In the genomic region with DNA sequence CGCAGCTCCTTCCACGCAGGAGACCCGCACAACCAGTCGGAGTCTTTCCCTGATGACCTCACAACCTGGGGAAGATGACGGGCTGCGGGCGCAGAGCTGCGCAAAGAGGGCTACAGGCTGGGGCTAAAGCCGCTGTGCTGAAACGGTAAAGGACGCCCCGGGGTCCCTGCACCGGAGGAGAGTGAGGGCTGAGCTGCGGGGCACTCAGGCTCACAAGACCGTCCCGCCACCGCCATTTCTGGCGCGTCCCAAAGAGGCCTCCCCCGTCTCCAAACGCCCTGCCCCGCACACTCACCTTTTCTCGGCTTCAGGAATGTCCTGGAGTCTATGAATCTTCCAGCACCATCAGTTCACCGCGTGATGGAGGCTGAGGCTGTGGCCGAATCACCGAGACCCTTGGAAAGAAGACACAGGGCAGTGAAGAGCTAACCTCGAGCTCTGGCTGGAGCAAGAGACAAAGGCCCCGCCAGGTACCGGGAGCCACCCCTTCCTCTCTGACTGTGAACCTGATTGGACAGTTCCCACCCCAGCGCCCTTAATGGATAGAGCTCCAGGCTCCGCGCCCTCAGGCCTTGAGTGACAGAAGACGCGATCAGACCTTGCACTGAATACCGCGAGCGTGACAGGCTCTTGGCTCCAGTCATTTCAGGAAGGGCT, we compare ENCODE assay signal across 9 cellular contexts. TPM values are rescaled to one million over a fixed set of nuclear protein-coding genes. Genes with fewer than 3 reads are reported as not detected.
DNase-seq lines count a peak whose midpoint lies in the region; ATAC-seq and TF ChIP-seq lines count a peak whose summit lies in the region.
"Had no signal": no experiment of that assay in that cellular context is flagged by ENCODE, and none has a peak within 500 bp of the region (broad histone marks: within the 10 kb centered on the region; RNA-seq: fewer than 3 reads in every experiment).

No MANE protein-coding gene starts in this region.

- no peak overlapping the region for H3K4ac ChIP-seq in mesenchymal stem cell (ENCODE audit: low read depth in 1 of 2, low read length in 2 of 2)

- peak overlapping the region; percentile 70 for H3K27ac ChIP-seq in Panc1 (ENCODE audit: low read length)
- no peak overlapping the region for H3K27ac ChIP-seq in mesenchymal stem cell (ENCODE audit: low read length, poor library complexity, severe bottlenecking)
- H3K27ac ChIP-seq in uterus = no peak overlapping the region
- H3K27ac ChIP-seq: Peyer's patch had no signal

- no peak overlapping the region for H4K8ac ChIP-seq in mesenchymal stem cell (ENCODE audit: low read length)

- POLR2A ChIA-PET in Panc1 (lab: Charles Lee) = interaction anchor here (0.5 to 1.2 kb wide), 2 partner anchors 11 to 105 kb away, joined by 4 read pairs; partner anchors contain the start of gene ZNF738

- H2AK5ac ChIP-seq in mesenchymal stem cell (ENCODE audit: low read length, severe bottlenecking) = no peak overlapping the region

- no peaks in the 10 kb centered on the region for H3K79me1 ChIP-seq in mesenchymal stem cell (replicated peaks; ENCODE audit: low read length, poor library complexity, severe bottlenecking)

- H3K9me3 Mint-ChIP-seq in activated CD8-positive, alpha-beta memory T cell treated with anti-CD3 and anti-CD28 coated beads, Interleukin-2, amount 10 ng/mL, durations not matched to agents 7 days and 5 days (ENCODE audit: low read depth) = peaks cover 17% of the 10 kb centered on the region
- H3K9me3 Mint-ChIP-seq in central memory CD8-positive, alpha-beta T cell = no peaks in the 10 kb centered on the region

- intact Hi-C loops in Panc1 (cut with micrococcal nuclease; ENCODE audit: unreplicated experiment) (loop anchor here (10.0 kb wide), 1 partner anchor 259 kb away; no protein-coding TSS in a partner anchor), uterus (cut with DNase I; ENCODE audit: low total_unique reads) (no loop called here)

- no peak overlapping the region for H3K23ac ChIP-seq in mesenchymal stem cell (ENCODE audit: low read length in 2 of 2)

- H4K91ac ChIP-seq in mesenchymal stem cell (ENCODE audit: low read length) = no peak overlapping the region

- no peak for TF ChIP-seq CTCF in Panc1 (IDR thresholded peaks at IDR 0.05)
- TF ChIP-seq CTCF in uterus (IDR thresholded peaks at IDR 0.05) = no peak

- no peak overlapping the region for H2BK120ac ChIP-seq in mesenchymal stem cell (ENCODE audit: low read depth, low read length)

- in situ Hi-C loops in Panc1 (cut with HindIII; ENCODE audit: low pct_unique_long_range_greater_than_20kb, low sequenced_read_pairs) = no loop called here

- H3K27me3 ChIP-seq in Panc1 (ENCODE audit: control insufficient read depth, insufficient read depth, low read length) (no peaks in the 10 kb centered on the region), mesenchymal stem cell (ENCODE audit: control insufficient read depth in 1 of 2, insufficient read depth in 1 of 2, low read length in 2 of 2) (no peaks in the 10 kb centered on the region), uterus (no peaks in the 10 kb centered on the region)
- H3K27me3 ChIP-seq: Peyer's patch had no signal

- H3K9me3 ChIP-seq in Panc1 (ENCODE audit: control insufficient read depth, insufficient read depth, low read depth, low read length) (no peaks in the 10 kb centered on the region), mesenchymal stem cell (ENCODE audit: control insufficient read depth, low read length) (peaks cover 24% of the 10 kb centered on the region), uterus (no peaks in the 10 kb centered on the region)

- no peak overlapping the region for H3K14ac ChIP-seq in mesenchymal stem cell (ENCODE audit: low read length in 2 of 2)

- H3K36me3 Mint-ChIP-seq in activated CD8-positive, alpha-beta memory T cell treated with anti-CD3 and anti-CD28 coated beads, Interleukin-2, amount 10 ng/mL, durations not matched to agents 7 days and 5 days = peaks cover 10% of the 10 kb centered on the region
- peaks cover 2% of the 10 kb centered on the region for H3K36me3 Mint-ChIP-seq in central memory CD8-positive, alpha-beta T cell (ENCODE audit: insufficient read depth)

- no peak overlapping the region for H3K18ac ChIP-seq in mesenchymal stem cell (ENCODE audit: low read depth in 1 of 2, low read length in 2 of 2)

- peak overlapping the region; percentile 84 for H3K4me2 ChIP-seq in mesenchymal stem cell (ENCODE audit: low read length, poor library complexity, severe bottlenecking)

- no peak overlapping the region for H2BK5ac ChIP-seq in mesenchymal stem cell (ENCODE audit: low read depth, low read length, poor library complexity, severe bottlenecking)

- peak; percentile 78 for ATAC-seq in activated CD8-positive, alpha-beta memory T cell treated with anti-CD3 and anti-CD28 coated beads, Interleukin-2, amount 10 ng/mL, durations not matched to agents 7 days and 5 days
- peak; percentile 100 for ATAC-seq in Panc1
- ATAC-seq in central memory CD8-positive, alpha-beta T cell (replicated peaks; ENCODE audit: extremely low read depth, poor library complexity, severe bottlenecking) = peak; percentile 67

- no peaks in the 10 kb centered on the region for H3K4me1 ChIP-seq in Panc1 (ENCODE audit: control insufficient read depth, insufficient read depth, low read length)
- peaks cover 7% of the 10 kb centered on the region for H3K4me1 ChIP-seq in mesenchymal stem cell (ENCODE audit: control insufficient read depth, insufficient read depth, low read depth, low read length)
- H3K4me1 ChIP-seq in uterus = no peaks in the 10 kb centered on the region
- H3K4me1 ChIP-seq: Peyer's patch had no signal

- 1% methylated on average over 38 of the region's 38 CpGs for WGBS in mesenchymal stem cell

- no peak overlapping the region for H2BK12ac ChIP-seq in mesenchymal stem cell (ENCODE audit: low read length in 2 of 2)

- DNase-seq in activated CD8-positive, alpha-beta memory T cell treated with anti-CD3 and anti-CD28 coated beads, Interleukin-2, amount 10 ng/mL, durations not matched to agents 7 days and 5 days = peak; percentile 56
- no peak for DNase-seq in activated CD8-positive, alpha-beta memory T cell treated with anti-CD3 and anti-CD28 coated beads for 24 hours
- DNase-seq in Panc1 (ENCODE audit: low read depth, low spot score) (peak; percentile 38), mesenchymal stem cell (no peak), uterus (no peak), A172 (ENCODE audit: low spot score) (no peak)
- no peak for DNase-seq in central memory CD8-positive, alpha-beta T cell (ENCODE audit: low spot score in 2 of 2)
- no peak for DNase-seq in effector CD8-positive, alpha-beta T cell (lab: John Stamatoyannopoulos, UW)

- H3K9ac ChIP-seq in mesenchymal stem cell (ENCODE audit: low read length) = no peak overlapping the region

- H3K4me1 Mint-ChIP-seq in activated CD8-positive, alpha-beta memory T cell treated with anti-CD3 and anti-CD28 coated beads, Interleukin-2, amount 10 ng/mL, durations not matched to agents 7 days and 5 days = peaks cover 3% of the 10 kb centered on the region
- no peaks in the 10 kb centered on the region for H3K4me1 Mint-ChIP-seq in central memory CD8-positive, alpha-beta T cell

- BruUV-seq in Panc1 (replicated peaks; lab: Mats Ljungman, UMichigan) = TSS peak; percentile 92

- no peak for TF ChIP-seq POLR2A in uterus (IDR thresholded peaks at IDR 0.05)

- H2BK15ac ChIP-seq in mesenchymal stem cell (ENCODE audit: low read depth, poor library complexity, severe bottlenecking) = no peak overlapping the region

- CTCF ChIA-PET in activated CD8-positive, alpha-beta memory T cell treated with anti-CD3 and anti-CD28 coated beads, Interleukin-2, amount 10 ng/mL, durations not matched to agents 7 days and 5 days (lab: Charles Lee) = no interaction called here
- CTCF ChIA-PET in Panc1 (lab: Charles Lee) = interaction anchor here (0.7 kb wide), 1 partner anchor 16 kb away, joined by 6 read pairs; no protein-coding TSS in a partner anchor

- H2AFZ ChIP-seq in mesenchymal stem cell (ENCODE audit: low read depth, low read length) = no peak overlapping the region

- peak overlapping the region; percentile 72 for H3K4me3 Mint-ChIP-seq in activated CD8-positive, alpha-beta memory T cell treated with anti-CD3 and anti-CD28 coated beads, Interleukin-2, amount 10 ng/mL, durations not matched to agents 7 days and 5 days
- H3K4me3 Mint-ChIP-seq in central memory CD8-positive, alpha-beta T cell = peak overlapping the region; percentile 75

- peak overlapping the region; percentile 44 for H3K27ac Mint-ChIP-seq in activated CD8-positive, alpha-beta memory T cell treated with anti-CD3 and anti-CD28 coated beads, Interleukin-2, amount 10 ng/mL, durations not matched to agents 7 days and 5 days
- no peak overlapping the region for H3K27ac Mint-ChIP-seq in central memory CD8-positive, alpha-beta T cell (ENCODE audit: low read depth)

- H3K36me3 ChIP-seq in Panc1 (ENCODE audit: control insufficient read depth, insufficient read depth, low read length) = no peaks in the 10 kb centered on the region
- no peaks in the 10 kb centered on the region for H3K36me3 ChIP-seq in mesenchymal stem cell (ENCODE audit: control insufficient read depth in 1 of 2, insufficient read depth in 2 of 2, low read depth in 1 of 2, low read length in 2 of 2)
- no peaks in the 10 kb centered on the region for H3K36me3 ChIP-seq in uterus
- H3K36me3 ChIP-seq: Peyer's patch had no signal

- peaks cover 3% of the 10 kb centered on the region for H3K27me3 Mint-ChIP-seq in activated CD8-positive, alpha-beta memory T cell treated with anti-CD3 and anti-CD28 coated beads, Interleukin-2, amount 10 ng/mL, durations not matched to agents 7 days and 5 days
- H3K27me3 Mint-ChIP-seq in central memory CD8-positive, alpha-beta T cell = peaks cover 20% of the 10 kb centered on the region

- H3K4me3 ChIP-seq in Panc1 (ENCODE audit: low read depth in 2 of 2, low read length in 2 of 2) (peak overlapping the region; percentile 77 to 85), mesenchymal stem cell (ENCODE audit: insufficient read depth in 1 of 2, low read depth in 1 of 2, low read length in 2 of 2) (peak overlapping the region in 1 of 2 experiments; percentile 61), uterus (peak overlapping the region; percentile 23 to 31)

RNA-seq across cellular contexts. Expression of gene ZNF429, which starts 41.8 kb away (rescaled TPM):
- 10 to 100 TPM in 1 of 2 experiments, 1 to 10 TPM in 1; 6.7 to 10.4 TPM for total RNA-seq in activated CD8-positive, alpha-beta memory T cell treated with anti-CD3 and anti-CD28 coated beads, Interleukin-2, amount 10 ng/mL, durations not matched to agents 7 days and 5 days
- 8.3 TPM for total RNA-seq in Panc1 (2021; ENCODE audit: unreplicated experiment)
- 2.0 TPM for polyA plus RNA-seq in Panc1 (2012; ENCODE audit: insufficient read length)
- polyA plus RNA-seq in mesenchymal stem cell (2013, experiment 1 of 2) = 4.4 TPM
- 4.1 TPM for polyA plus RNA-seq in mesenchymal stem cell (2013, experiment 2 of 2)
- 10 to 100 TPM in 3 of 4 donors, 1 to 10 TPM in 1; 3.3 to 17.0 (median 15.9) TPM for total RNA-seq in uterus
- total RNA-seq in A172 (2014; rRNA removed; shearing (Covaris generic)) = 0.38 and 2.1 TPM in 2 replicates

Comparison
In these comparisons a context has a peak if more than half of its experiments do, and no peak if none do; other contexts are left out.
1. DNase-seq: peak in activated CD8-positive, alpha-beta memory T cell treated with anti-CD3 and anti-CD28 coated beads, Interleukin-2, amount 10 ng/mL, durations not matched to agents 7 days and 5 days (single experiment) and Panc1 (single experiment); none in activated CD8-positive, alpha-beta memory T cell treated with anti-CD3 and anti-CD28 coated beads for 24 hours (single experiment), central memory CD8-positive, alpha-beta T cell (0 of 2), mesenchymal stem cell (single experiment), uterus (0 of 2), A172 (single experiment) and effector CD8-positive, alpha-beta T cell (single experiment).
2. Peak in every context shown above with its lines, with median percentiles within 50 percentile points of each other: ATAC-seq.